Comparison of ENCODE assay signal across 1 cellular context in the genomic region with DNA sequence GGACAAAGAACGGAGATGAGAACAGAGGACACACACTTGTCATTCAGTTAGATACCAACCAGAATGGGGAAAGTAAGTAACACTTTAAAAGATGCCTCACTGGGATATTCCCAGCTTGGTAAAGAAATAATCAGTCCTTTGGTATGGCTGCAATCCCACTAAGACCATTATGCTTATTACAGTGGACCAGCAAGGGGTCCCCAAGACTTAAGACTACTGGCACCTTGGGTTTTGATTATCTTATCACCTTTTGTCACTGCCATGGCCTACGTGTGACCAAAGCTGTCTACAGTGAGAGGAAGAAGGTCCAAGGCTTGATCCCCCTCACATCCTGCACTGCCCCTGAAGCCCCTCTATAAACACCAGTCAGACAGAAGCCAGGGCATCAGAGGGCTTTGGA.
TF ChIP-seq lines count a peak whose summit lies in the region.

No MANE protein-coding gene starts in this region.

TF ChIP-seq in GM23338, 12 proteins besides CTCF, POLR2A, EP300 and RAD21 (continued from another document):
- TF ChIP-seq, protein P1, sequence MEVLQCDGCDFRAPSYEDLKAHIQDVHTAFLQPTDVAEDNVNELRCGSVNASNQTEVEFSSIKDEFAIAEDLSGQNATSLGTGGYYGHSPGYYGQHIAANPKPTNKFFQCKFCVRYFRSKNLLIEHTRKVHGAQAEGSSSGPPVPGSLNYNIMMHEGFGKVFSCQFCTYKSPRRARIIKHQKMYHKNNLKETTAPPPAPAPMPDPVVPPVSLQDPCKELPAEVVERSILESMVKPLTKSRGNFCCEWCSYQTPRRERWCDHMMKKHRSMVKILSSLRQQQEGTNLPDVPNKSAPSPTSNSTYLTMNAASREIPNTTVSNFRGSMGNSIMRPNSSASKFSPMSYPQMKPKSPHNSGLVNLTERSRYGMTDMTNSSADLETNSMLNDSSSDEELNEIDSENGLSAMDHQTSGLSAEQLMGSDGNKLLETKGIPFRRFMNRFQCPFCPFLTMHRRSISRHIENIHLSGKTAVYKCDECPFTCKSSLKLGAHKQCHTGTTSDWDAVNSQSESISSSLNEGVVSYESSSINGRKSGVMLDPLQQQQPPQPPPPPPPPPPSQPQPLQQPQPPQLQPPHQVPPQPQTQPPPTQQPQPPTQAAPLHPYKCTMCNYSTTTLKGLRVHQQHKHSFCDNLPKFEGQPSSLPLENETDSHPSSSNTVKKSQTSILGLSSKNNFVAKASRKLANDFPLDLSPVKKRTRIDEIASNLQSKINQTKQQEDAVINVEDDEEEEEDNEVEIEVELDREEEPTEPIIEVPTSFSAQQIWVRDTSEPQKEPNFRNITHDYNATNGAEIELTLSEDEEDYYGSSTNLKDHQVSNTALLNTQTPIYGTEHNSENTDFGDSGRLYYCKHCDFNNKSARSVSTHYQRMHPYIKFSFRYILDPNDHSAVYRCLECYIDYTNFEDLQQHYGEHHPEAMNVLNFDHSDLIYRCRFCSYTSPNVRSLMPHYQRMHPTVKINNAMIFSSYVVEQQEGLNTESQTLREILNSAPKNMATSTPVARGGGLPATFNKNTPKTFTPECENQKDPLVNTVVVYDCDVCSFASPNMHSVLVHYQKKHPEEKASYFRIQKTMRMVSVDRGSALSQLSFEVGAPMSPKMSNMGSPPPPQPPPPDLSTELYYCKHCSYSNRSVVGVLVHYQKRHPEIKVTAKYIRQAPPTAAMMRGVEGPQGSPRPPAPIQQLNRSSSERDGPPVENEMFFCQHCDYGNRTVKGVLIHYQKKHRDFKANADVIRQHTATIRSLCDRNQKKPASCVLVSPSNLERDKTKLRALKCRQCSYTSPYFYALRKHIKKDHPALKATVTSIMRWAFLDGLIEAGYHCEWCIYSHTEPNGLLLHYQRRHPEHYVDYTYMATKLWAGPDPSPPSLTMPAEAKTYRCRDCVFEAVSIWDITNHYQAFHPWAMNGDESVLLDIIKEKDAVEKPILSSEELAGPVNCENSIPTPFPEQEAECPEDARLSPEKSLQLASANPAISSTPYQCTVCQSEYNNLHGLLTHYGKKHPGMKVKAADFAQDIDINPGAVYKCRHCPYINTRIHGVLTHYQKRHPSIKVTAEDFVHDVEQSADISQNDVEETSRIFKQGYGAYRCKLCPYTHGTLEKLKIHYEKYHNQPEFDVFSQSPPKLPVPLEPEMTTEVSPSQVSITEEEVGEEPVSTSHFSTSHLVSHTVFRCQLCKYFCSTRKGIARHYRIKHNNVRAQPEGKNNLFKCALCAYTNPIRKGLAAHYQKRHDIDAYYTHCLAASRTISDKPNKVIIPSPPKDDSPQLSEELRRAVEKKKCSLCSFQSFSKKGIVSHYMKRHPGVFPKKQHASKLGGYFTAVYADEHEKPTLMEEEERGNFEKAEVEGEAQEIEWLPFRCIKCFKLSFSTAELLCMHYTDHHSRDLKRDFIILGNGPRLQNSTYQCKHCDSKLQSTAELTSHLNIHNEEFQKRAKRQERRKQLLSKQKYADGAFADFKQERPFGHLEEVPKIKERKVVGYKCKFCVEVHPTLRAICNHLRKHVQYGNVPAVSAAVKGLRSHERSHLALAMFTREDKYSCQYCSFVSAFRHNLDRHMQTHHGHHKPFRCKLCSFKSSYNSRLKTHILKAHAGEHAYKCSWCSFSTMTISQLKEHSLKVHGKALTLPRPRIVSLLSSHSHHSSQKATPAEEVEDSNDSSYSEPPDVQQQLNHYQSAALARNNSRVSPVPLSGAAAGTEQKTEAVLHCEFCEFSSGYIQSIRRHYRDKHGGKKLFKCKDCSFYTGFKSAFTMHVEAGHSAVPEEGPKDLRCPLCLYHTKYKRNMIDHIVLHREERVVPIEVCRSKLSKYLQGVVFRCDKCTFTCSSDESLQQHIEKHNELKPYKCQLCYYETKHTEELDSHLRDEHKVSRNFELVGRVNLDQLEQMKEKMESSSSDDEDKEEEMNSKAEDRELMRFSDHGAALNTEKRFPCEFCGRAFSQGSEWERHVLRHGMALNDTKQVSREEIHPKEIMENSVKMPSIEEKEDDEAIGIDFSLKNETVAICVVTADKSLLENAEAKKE (CRISPR knock-in tag; IDR thresholded peaks at IDR 0.05) = no peak
- TF ChIP-seq CREB1 (CRISPR knock-in tag; IDR thresholded peaks at IDR 0.05; ENCODE audit: low read depth) (no peak), NANOG (IDR thresholded peaks at IDR 0.05; ENCODE audit: borderline replicate concordance) (no peak), ZNF114 (CRISPR knock-in tag; IDR thresholded peaks at IDR 0.05) (no peak)
- TF ChIP-seq, protein P2, sequence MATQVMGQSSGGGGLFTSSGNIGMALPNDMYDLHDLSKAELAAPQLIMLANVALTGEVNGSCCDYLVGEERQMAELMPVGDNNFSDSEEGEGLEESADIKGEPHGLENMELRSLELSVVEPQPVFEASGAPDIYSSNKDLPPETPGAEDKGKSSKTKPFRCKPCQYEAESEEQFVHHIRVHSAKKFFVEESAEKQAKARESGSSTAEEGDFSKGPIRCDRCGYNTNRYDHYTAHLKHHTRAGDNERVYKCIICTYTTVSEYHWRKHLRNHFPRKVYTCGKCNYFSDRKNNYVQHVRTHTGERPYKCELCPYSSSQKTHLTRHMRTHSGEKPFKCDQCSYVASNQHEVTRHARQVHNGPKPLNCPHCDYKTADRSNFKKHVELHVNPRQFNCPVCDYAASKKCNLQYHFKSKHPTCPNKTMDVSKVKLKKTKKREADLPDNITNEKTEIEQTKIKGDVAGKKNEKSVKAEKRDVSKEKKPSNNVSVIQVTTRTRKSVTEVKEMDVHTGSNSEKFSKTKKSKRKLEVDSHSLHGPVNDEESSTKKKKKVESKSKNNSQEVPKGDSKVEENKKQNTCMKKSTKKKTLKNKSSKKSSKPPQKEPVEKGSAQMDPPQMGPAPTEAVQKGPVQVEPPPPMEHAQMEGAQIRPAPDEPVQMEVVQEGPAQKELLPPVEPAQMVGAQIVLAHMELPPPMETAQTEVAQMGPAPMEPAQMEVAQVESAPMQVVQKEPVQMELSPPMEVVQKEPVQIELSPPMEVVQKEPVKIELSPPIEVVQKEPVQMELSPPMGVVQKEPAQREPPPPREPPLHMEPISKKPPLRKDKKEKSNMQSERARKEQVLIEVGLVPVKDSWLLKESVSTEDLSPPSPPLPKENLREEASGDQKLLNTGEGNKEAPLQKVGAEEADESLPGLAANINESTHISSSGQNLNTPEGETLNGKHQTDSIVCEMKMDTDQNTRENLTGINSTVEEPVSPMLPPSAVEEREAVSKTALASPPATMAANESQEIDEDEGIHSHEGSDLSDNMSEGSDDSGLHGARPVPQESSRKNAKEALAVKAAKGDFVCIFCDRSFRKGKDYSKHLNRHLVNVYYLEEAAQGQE (IDR thresholded peaks at IDR 0.05; ENCODE audit: unreplicated experiment) = no peak
- TF ChIP-seq, protein P3, sequence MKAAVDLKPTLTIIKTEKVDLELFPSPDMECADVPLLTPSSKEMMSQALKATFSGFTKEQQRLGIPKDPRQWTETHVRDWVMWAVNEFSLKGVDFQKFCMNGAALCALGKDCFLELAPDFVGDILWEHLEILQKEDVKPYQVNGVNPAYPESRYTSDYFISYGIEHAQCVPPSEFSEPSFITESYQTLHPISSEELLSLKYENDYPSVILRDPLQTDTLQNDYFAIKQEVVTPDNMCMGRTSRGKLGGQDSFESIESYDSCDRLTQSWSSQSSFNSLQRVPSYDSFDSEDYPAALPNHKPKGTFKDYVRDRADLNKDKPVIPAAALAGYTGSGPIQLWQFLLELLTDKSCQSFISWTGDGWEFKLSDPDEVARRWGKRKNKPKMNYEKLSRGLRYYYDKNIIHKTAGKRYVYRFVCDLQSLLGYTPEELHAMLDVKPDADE (IDR thresholded peaks at IDR 0.05) = no peak
